In the genomic region with DNA sequence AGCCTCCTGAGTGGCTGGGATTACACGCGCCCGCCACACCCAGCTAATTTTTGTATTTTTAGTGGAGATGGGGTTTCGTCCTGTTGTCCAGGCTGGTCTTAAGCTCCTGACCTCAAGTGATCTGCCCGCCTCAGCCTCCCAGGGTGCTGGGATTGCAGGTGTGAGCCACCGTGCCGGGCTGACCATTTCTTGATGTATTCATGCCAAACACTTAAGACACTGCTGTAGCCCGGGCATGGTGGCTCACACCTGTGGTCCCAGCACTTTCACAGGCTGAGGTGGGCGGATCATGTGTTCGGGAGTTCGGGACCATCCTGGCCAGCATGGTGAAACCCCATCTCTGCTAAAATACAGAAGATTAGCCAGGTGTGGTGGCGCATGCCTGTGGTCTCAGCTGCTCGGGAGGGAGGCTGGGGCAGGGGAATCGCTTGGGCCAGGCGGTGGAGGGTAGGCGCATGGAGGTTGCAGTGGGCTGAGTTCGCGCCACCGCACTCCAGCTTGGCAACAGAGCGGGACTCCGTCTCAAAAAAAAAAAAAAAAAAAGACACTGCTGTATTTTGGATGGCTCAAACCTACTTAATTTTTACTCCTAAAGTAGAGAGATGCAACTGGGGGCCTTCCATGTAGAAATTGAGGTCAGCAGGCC, we compare ENCODE assay signal across 29 cellular contexts.
"Had no signal": no experiment of that assay in that cellular context is flagged by ENCODE, and none has a peak within 500 bp of the region (broad histone marks: within the 10 kb centered on the region; RNA-seq: fewer than 3 reads in every experiment).

No MANE protein-coding gene starts in this region.

- H3K27me3 Mint-ChIP-seq: stimulated activated memory B cell treated with anti-CD40 and anti-IgM and Interleukin-4, amounts not matched to agents 10 μg/mL and 1 μg/mL and 100 μg/mL, for 72 hours; stimulated activated naive B cell treated with anti-CD40 and anti-IgM and Interleukin-4, amounts not matched to agents 10 μg/mL and 1 μg/mL and 100 μg/mL, for 72 hours; stimulated activated naive CD8-positive, alpha-beta T cell treated with anti-CD3 and anti-CD28 coated beads, Interleukin-15, amount 100 ng/mL, for 72 hours; stimulated activated naive CD8-positive, alpha-beta T cell treated with anti-CD3 and anti-CD28 coated beads, Interleukin-15, Interleukin-2, amounts not matched to agents 100 ng/mL and 50 ng/mL, for 24 hours; type B pancreatic cell had no signal

- H3K4me3 ChIP-seq: stomach, suprapubic skin, testis, thoracic aorta, thyroid gland, tibial artery, tibial nerve, transverse colon, upper lobe of left lung, upper lobe of right lung, uterus, vagina had no signal

- H3K36me3 Mint-ChIP-seq: stimulated activated effector memory CD8-positive, alpha-beta T cell treated with anti-CD3 and anti-CD28 coated beads, Interleukin-12 subunit alpha, Interleukin-12 subunit beta, amount 100 ng/mL, for 72 hours; stimulated activated memory B cell treated with anti-CD40 and anti-IgM and Interleukin-4, amounts not matched to agents 10 μg/mL and 1 μg/mL and 100 μg/mL, for 72 hours; type B pancreatic cell had no signal

- DNase-seq: stimulated activated CD4-positive, alpha-beta T cell treated with anti-CD3 and anti-CD28 coated beads, Interleukin-2, amount 100 ng/mL, for 48 hours; stimulated activated CD4-positive, alpha-beta T cell treated with anti-CD3 and anti-CD28 coated beads, Interleukin-4, amount 100 ng/mL, for 1 hour; stimulated activated CD4-positive, alpha-beta T cell treated with anti-CD3 and anti-CD28 coated beads, Interleukin-4, amount 100 ng/mL, for 24 hours; stimulated activated CD4-positive, alpha-beta T cell treated with anti-CD3 and anti-CD28 coated beads, Interleukin-4, amount 100 ng/mL, for 4 hours; stimulated activated CD8-positive, alpha-beta memory T cell treated with anti-CD3 and anti-CD28 coated beads, Interleukin-4, amount 100 ng/mL, for 48 hours; stimulated activated naive B cell treated with anti-CD40 and anti-IgM and Interleukin-4, amounts not matched to agents 10 μg/mL and 1 μg/mL and 100 μg/mL, for 72 hours; stimulated activated naive CD4-positive, alpha-beta T cell; stimulated activated naive CD4-positive, alpha-beta T cell treated with Interleukin-2 at 50 U/mL for 16 hours; stimulated activated naive CD8-positive, alpha-beta T cell treated with anti-CD3 and anti-CD28 coated beads, Interleukin-15, amount 100 ng/mL, for 72 hours; stimulated activated naive CD8-positive, alpha-beta T cell treated with anti-CD3 and anti-CD28 coated beads, Interleukin-15, Interleukin-2, amounts not matched to agents 100 U/mL and 50 U/mL, for 24 hours; stomach; substantia nigra; testis; thyroid gland; transverse colon; trophoblast cell; upper lobe of right lung; uterus had no signal

- H3K4me1 ChIP-seq: stomach, suprapubic skin, testis, thyroid gland, tibial artery, tibial nerve, transverse colon, upper lobe of left lung, upper lobe of right lung, uterus, vagina had no signal

- H3K4me3 Mint-ChIP-seq: stimulated activated effector memory CD8-positive, alpha-beta T cell treated with anti-CD3 and anti-CD28 coated beads, Interleukin-12 subunit alpha, Interleukin-12 subunit beta, amount 100 ng/mL, for 72 hours; stimulated activated memory B cell treated with anti-CD40 and anti-IgM and Interleukin-4, amounts not matched to agents 10 μg/mL and 1 μg/mL and 100 μg/mL, for 72 hours; stimulated activated naive B cell treated with anti-CD40 and anti-IgM and Interleukin-4, amounts not matched to agents 10 μg/mL and 1 μg/mL and 100 μg/mL, for 72 hours; stimulated activated naive CD8-positive, alpha-beta T cell treated with anti-CD3 and anti-CD28 coated beads, Interleukin-15, amount 100 ng/mL, for 72 hours; stimulated activated naive CD8-positive, alpha-beta T cell treated with anti-CD3 and anti-CD28 coated beads, Interleukin-15, Interleukin-2, amounts not matched to agents 100 ng/mL and 50 ng/mL, for 24 hours; type B pancreatic cell had no signal

- H3K27ac ChIP-seq: stomach, suprapubic skin, testis, thoracic aorta, thyroid gland, tibial artery, tibial nerve, transverse colon, upper lobe of left lung, upper lobe of right lung, uterus, vagina had no signal

- FAIRE-seq: urothelium cell line had no signal

- H3K27ac Mint-ChIP-seq: stimulated activated effector memory CD8-positive, alpha-beta T cell treated with anti-CD3 and anti-CD28 coated beads, Interleukin-12 subunit alpha, Interleukin-12 subunit beta, amount 100 ng/mL, for 72 hours; stimulated activated memory B cell treated with anti-CD40 and anti-IgM and Interleukin-4, amounts not matched to agents 10 μg/mL and 1 μg/mL and 100 μg/mL, for 72 hours; stimulated activated naive B cell treated with anti-CD40 and anti-IgM and Interleukin-4, amounts not matched to agents 10 μg/mL and 1 μg/mL and 100 μg/mL, for 72 hours; stimulated activated naive CD8-positive, alpha-beta T cell treated with anti-CD3 and anti-CD28 coated beads, Interleukin-15, amount 100 ng/mL, for 72 hours; stimulated activated naive CD8-positive, alpha-beta T cell treated with anti-CD3 and anti-CD28 coated beads, Interleukin-15, Interleukin-2, amounts not matched to agents 100 ng/mL and 50 ng/mL, for 24 hours; type B pancreatic cell had no signal

- H3K4me1 Mint-ChIP-seq: stimulated activated effector memory CD8-positive, alpha-beta T cell treated with anti-CD3 and anti-CD28 coated beads, Interleukin-12 subunit alpha, Interleukin-12 subunit beta, amount 100 ng/mL, for 72 hours; stimulated activated naive CD8-positive, alpha-beta T cell treated with anti-CD3 and anti-CD28 coated beads, Interleukin-15, amount 100 ng/mL, for 72 hours had no signal

- H3K27me3 ChIP-seq: stomach, suprapubic skin, testis, thyroid gland, tibial artery, tibial nerve, transverse colon, upper lobe of left lung, upper lobe of right lung, uterus, vagina had no signal

- H3K36me3 ChIP-seq: stomach, suprapubic skin, thoracic aorta, thyroid gland, tibial artery, transverse colon, upper lobe of left lung, upper lobe of right lung, uterus, vagina had no signal

- H3K9me3 Mint-ChIP-seq: type B pancreatic cell had no signal

- H3K9me3 ChIP-seq: suprapubic skin, testis, thoracic aorta, thyroid gland, transverse colon, upper lobe of left lung, upper lobe of right lung, uterus, vagina had no signal
